In the genomic region with DNA sequence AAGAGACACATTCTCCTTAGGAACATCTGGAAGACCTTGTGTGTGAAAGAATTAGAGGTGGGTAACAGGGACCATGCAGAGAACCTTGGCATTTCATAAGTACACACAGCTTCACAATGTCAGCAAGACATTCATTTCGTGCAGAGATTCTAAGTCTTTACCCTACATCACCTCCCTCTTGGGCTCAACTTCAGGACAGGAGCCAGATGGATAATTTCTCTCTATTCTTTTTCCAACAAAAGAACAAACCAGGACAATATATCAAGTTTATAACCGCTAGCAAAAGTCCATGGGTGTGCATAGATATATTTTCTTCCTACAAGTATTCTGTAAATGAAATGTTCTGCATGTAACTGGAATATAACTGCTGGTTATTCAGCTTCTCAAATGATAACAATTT, we compare ENCODE assay signal across 26 cellular contexts.
"Had no signal": no experiment of that assay in that cellular context is flagged by ENCODE, and none has a peak within 500 bp of the region (broad histone marks: within the 10 kb centered on the region; RNA-seq: fewer than 3 reads in every experiment).

No MANE protein-coding gene starts in this region.

- H3K27ac Mint-ChIP-seq: T-cell had no signal

- H3K9me2 ChIP-seq: SK-N-SH had no signal

- DNase-seq: IMR-90; Kasumi-1; KG1; MV-4-11; NCI-H1048; NCI-H1105; NCI-H1417; NCI-H1436 treated with DMSO at 0.1 percent for 48 hours; NCI-H1694; NCI-H187 treated with DMSO at 0.1 percent for 48 hours; NCI-H2029 treated with DMSO at 0.1 percent for 48 hours; NCI-H2171 treated with DMSO at 0.1 percent for 48 hours; NCI-H345; NCI-H446 treated with DMSO at 0.1 percent for 48 hours; NCI-H510A treated with DMSO at 0.1 percent for 48 hours; NCI-H526 treated with DMSO at 0.1 percent for 48 hours; NCI-H774; NK-92 treated with Interleukin-12 subunit alpha and Interleukin-12 subunit beta, amount 100 ng/mL, for 24 hours; PC-3; SHP77; SK-N-SH; SW 1271; T-cell had no signal

- H3K4me3 Mint-ChIP-seq: T-cell had no signal

- H3K27me3 Mint-ChIP-seq: T-cell had no signal

- ATAC-seq: HepG2, Panc1, PC-3, T-cell had no signal

- H3K4me2 ChIP-seq: SK-N-SH had no signal

- H3K9me3 ChIP-seq: SK-N-SH had no signal

- H3K9ac ChIP-seq: SK-N-SH had no signal

- H3K36me3 Mint-ChIP-seq: T-cell had no signal

- H3K4me1 Mint-ChIP-seq: T-cell had no signal

- H3K27ac ChIP-seq: RWPE1 had no signal
